1 cellular context compared by ENCODE assay signal in the genomic region with DNA sequence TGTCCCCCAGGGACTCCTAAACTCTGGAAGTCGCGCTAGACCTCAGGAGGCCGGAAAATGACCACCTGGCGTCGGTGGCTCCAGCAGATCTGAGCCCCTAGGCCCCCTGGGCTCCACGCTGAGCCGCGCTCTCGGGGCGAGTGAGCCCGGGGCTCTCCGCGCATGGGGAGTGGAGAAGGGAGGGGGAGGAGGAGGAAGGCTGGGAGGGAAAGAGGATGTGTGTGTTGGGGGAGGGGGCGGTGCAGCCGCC.
TF ChIP-seq lines count a peak whose summit lies in the region.

No MANE protein-coding gene starts in this region.

TF ChIP-seq in GM12878, 131 proteins besides CTCF, POLR2A, EP300 and RAD21 (continued from another document):
- TF ChIP-seq, protein P1, sequence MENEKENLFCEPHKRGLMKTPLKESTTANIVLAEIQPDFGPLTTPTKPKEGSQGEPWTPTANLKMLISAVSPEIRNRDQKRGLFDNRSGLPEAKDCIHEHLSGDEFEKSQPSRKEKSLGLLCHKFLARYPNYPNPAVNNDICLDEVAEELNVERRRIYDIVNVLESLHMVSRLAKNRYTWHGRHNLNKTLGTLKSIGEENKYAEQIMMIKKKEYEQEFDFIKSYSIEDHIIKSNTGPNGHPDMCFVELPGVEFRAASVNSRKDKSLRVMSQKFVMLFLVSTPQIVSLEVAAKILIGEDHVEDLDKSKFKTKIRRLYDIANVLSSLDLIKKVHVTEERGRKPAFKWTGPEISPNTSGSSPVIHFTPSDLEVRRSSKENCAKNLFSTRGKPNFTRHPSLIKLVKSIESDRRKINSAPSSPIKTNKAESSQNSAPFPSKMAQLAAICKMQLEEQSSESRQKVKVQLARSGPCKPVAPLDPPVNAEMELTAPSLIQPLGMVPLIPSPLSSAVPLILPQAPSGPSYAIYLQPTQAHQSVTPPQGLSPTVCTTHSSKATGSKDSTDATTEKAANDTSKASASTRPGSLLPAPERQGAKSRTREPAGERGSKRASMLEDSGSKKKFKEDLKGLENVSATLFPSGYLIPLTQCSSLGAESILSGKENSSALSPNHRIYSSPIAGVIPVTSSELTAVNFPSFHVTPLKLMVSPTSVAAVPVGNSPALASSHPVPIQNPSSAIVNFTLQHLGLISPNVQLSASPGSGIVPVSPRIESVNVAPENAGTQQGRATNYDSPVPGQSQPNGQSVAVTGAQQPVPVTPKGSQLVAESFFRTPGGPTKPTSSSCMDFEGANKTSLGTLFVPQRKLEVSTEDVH (IDR thresholded peaks at IDR 0.05; ENCODE audit: low read depth, partially characterized antibody) = no peak
- no peak for TF ChIP-seq NR2F1 (conservative IDR thresholded peaks at IDR 0.05)
- TF ChIP-seq, protein P2, sequence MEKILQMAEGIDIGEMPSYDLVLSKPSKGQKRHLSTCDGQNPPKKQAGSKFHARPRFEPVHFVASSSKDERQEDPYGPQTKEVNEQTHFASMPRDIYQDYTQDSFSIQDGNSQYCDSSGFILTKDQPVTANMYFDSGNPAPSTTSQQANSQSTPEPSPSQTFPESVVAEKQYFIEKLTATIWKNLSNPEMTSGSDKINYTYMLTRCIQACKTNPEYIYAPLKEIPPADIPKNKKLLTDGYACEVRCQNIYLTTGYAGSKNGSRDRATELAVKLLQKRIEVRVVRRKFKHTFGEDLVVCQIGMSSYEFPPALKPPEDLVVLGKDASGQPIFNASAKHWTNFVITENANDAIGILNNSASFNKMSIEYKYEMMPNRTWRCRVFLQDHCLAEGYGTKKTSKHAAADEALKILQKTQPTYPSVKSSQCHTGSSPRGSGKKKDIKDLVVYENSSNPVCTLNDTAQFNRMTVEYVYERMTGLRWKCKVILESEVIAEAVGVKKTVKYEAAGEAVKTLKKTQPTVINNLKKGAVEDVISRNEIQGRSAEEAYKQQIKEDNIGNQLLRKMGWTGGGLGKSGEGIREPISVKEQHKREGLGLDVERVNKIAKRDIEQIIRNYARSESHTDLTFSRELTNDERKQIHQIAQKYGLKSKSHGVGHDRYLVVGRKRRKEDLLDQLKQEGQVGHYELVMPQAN (conservative IDR thresholded peaks at IDR 0.05) = no peak
- no peak for TF ChIP-seq PAX8 (IDR thresholded peaks at IDR 0.05)
- TF ChIP-seq MYB (IDR thresholded peaks at IDR 0.05; ENCODE audit: borderline replicate concordance, low read depth, low read length) = no peak
- TF ChIP-seq, protein P3, sequence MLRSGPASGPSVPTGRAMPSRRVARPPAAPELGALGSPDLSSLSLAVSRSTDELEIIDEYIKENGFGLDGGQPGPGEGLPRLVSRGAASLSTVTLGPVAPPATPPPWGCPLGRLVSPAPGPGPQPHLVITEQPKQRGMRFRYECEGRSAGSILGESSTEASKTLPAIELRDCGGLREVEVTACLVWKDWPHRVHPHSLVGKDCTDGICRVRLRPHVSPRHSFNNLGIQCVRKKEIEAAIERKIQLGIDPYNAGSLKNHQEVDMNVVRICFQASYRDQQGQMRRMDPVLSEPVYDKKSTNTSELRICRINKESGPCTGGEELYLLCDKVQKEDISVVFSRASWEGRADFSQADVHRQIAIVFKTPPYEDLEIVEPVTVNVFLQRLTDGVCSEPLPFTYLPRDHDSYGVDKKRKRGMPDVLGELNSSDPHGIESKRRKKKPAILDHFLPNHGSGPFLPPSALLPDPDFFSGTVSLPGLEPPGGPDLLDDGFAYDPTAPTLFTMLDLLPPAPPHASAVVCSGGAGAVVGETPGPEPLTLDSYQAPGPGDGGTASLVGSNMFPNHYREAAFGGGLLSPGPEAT (IDR thresholded peaks at IDR 0.05; ENCODE audit: low read depth) = no peak
- no peak for TF ChIP-seq SIX5 (IDR thresholded peaks at IDR 0.05; ENCODE audit: low read depth, low read length, severe bottlenecking)
- TF ChIP-seq, protein P4, sequence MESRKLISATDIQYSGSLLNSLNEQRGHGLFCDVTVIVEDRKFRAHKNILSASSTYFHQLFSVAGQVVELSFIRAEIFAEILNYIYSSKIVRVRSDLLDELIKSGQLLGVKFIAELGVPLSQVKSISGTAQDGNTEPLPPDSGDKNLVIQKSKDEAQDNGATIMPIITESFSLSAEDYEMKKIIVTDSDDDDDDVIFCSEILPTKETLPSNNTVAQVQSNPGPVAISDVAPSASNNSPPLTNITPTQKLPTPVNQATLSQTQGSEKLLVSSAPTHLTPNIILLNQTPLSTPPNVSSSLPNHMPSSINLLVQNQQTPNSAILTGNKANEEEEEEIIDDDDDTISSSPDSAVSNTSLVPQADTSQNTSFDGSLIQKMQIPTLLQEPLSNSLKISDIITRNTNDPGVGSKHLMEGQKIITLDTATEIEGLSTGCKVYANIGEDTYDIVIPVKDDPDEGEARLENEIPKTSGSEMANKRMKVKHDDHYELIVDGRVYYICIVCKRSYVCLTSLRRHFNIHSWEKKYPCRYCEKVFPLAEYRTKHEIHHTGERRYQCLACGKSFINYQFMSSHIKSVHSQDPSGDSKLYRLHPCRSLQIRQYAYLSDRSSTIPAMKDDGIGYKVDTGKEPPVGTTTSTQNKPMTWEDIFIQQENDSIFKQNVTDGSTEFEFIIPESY (IDR thresholded peaks at IDR 0.05) = no peak
- TF ChIP-seq, protein P5, sequence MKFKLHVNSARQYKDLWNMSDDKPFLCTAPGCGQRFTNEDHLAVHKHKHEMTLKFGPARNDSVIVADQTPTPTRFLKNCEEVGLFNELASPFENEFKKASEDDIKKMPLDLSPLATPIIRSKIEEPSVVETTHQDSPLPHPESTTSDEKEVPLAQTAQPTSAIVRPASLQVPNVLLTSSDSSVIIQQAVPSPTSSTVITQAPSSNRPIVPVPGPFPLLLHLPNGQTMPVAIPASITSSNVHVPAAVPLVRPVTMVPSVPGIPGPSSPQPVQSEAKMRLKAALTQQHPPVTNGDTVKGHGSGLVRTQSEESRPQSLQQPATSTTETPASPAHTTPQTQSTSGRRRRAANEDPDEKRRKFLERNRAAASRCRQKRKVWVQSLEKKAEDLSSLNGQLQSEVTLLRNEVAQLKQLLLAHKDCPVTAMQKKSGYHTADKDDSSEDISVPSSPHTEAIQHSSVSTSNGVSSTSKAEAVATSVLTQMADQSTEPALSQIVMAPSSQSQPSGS (IDR thresholded peaks at IDR 0.05; ENCODE audit: low read length) = no peak
- TF ChIP-seq RB1 (IDR thresholded peaks at IDR 0.05; ENCODE audit: borderline replicate concordance) = no peak
- TF ChIP-seq MTA2 (IDR thresholded peaks at IDR 0.05; ENCODE audit: low read depth) = no peak
- no peak for TF ChIP-seq BRCA1 (IDR thresholded peaks at IDR 0.05; ENCODE audit: low read depth, low read length)
